ENCODE assay signal across 8 cellular contexts in the genomic region with DNA sequence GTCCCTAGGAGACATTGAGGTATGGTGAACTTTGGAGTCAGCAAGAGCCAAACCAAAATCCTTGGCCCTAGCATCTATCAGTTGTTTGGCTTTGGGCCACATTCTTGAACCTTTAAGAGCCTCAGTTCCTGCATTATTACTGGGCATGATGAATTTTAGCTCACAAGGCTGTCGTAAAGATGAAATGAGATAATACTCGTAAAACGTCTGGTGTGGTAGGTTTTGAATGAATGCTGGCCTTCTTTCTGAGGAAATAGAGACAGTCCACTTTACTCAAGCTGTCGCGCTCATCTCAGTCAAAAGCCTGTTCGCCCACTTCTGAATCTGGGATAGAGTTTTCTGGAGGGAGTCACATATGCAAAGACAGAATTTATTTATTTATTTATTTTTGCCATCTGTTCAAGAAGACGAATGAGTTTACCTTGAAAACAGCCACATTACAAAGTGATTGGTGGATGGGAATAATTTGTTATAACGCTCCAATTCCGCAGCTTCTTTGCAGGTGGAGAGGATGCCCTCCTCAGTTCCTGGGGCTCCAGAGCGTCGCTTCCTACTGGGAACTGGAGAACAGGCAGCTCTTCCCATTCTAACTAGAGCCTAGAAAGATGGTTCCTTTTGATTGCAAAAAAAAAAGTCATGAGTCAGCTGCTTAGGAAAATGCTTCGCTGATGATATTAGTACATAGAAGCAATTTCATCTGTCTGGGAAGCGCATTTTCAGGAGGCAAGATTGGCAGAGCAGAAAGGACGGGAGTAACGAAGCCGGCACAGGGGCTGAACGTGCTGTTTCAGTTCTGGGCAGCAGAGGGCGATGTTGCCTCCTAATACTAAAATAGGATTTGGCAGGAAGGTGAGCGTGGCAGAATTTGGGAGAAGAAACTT. TPM values are rescaled to one million over a fixed set of nuclear protein-coding genes. Genes with fewer than 3 reads are reported as not detected.
A peak's percentile ranks its signal among the peaks of the same experiment; 100 is the strongest.
DNase-seq lines count a peak whose midpoint lies in the region; ATAC-seq and TF ChIP-seq lines count a peak whose summit lies in the region.

No MANE protein-coding gene starts in this region.

- intact Hi-C loops in HCT116 (cut with micrococcal nuclease), result loop anchor here (2.0 to 10.0 kb wide), 4 partner anchors 150 to 1878 kb away; no protein-coding TSS in a partner anchor
- intact Hi-C loops in left colon (cut with DNase I, micrococcal nuclease), result loop anchor here in 1 of 2 donors (10.0 kb wide), 2 partner anchors 1068 to 1878 kb away; no protein-coding TSS in a partner anchor

- TF ChIP-seq POLR2A in HCT116 (IDR thresholded peaks at IDR 0.05; ENCODE audit: borderline replicate concordance, extremely low read depth, insufficient read depth, insufficient read length), result no peak

- H2AFZ ChIP-seq in HCT116 (ENCODE audit: low read depth, low read length, poor library complexity, severe bottlenecking), result peak overlapping the region; percentile 82

- H3K4me1 ChIP-seq in HCT116 (ENCODE audit: control insufficient read depth in 1 of 2, insufficient read depth in 2 of 2, low read length in 2 of 2), result peaks cover 0 to 4% of the 10 kb centered on the region in 2 experiments; a peak in 2 of 4 replicates

- H3K9me2 ChIP-seq in HCT116 (ENCODE audit: insufficient read depth), result no peaks in the 10 kb centered on the region

- ATAC-seq in HCT116 (peak; percentile 90), left colon (peak; percentile 78), GM19397 (IDR thresholded peaks at IDR 0.05; ENCODE audit: unreplicated experiment) (no peak)

- peaks cover 10% of the 10 kb centered on the region; the same call in 1 of the 2 replicates for H3K27me3 ChIP-seq in HCT116 (ENCODE audit: insufficient read depth, low read length)

- no peaks in the 10 kb centered on the region for H3K36me3 ChIP-seq in HCT116 (ENCODE audit: control insufficient read depth in 1 of 2, insufficient read depth in 2 of 2, low read length in 2 of 2)

- no peaks in the 10 kb centered on the region for H3K9me3 ChIP-seq in HCT116 (ENCODE audit: control insufficient read depth in 1 of 2, insufficient read depth in 1 of 2, low read depth in 1 of 2, low read length in 2 of 2)

- peak; percentile 61 for TF ChIP-seq RAD21 in HCT116 (IDR thresholded peaks at IDR 0.05; ENCODE audit: low read depth)

- CTCF ChIA-PET in HCT116 (lab: Charles Lee), result interaction anchor here (1.0 to 1.8 kb wide), 4 partner anchors 9 to 789 kb away, joined by 3 to 7 read pairs (median 4); no protein-coding TSS in a partner anchor

- H3K27ac ChIP-seq in HCT116 (ENCODE audit: low read depth, low read length), result no peak overlapping the region

- H3K9ac ChIP-seq in HCT116 (ENCODE audit: low read length), result no peak overlapping the region

- no peak overlapping the region for H3K4me3 ChIP-seq in HCT116 (replicated peaks in 1 of 2; ENCODE audit: low read depth in 1 of 2, low read length in 2 of 2)

- no peaks in the 10 kb centered on the region for H4K20me1 ChIP-seq in HCT116 (ENCODE audit: insufficient read depth)

- RAD21 ChIA-PET in HCT116 (lab: Charles Lee; ENCODE audit: low non-redundant PET in 1 of 2, low total read pairs in 2 of 2, uncharacterized antibody in 2 of 2, unreplicated experiment in 2 of 2), result interaction anchor here in 1 of 2 experiments (0.6 kb wide), 1 partner anchor 1875 kb away, joined by 3 read pairs; no protein-coding TSS in a partner anchor

- BruUV-seq in HCT116 (replicated peaks; lab: Mats Ljungman, UMichigan), result no TSS peak

- H3K79me2 ChIP-seq in HCT116 (ENCODE audit: insufficient read depth, low read length), result no peaks in the 10 kb centered on the region

- H3K4me2 ChIP-seq in HCT116 (ENCODE audit: low read length), result peak overlapping the region; percentile 60

- DNase-seq in DMS153 treated with DMSO at 0.1 percent for 48 hours (lab: John Stamatoyannopoulos, UW; ENCODE audit: unreplicated experiment) (peak; percentile 48), HCT116 (ENCODE audit: low read depth, low spot score) (peak; percentile 41), NCI-H2029 (lab: John Stamatoyannopoulos, UW) (peak; percentile 76), UCSD-AML1 (lab: John Stamatoyannopoulos, UW; ENCODE audit: unreplicated experiment) (peak; percentile 46), cerebellum (ENCODE audit: low spot score) (peak; percentile 69), left colon (peak in 1 of 2 donors; percentile 73)
- peak; percentile 20 to 49 for DNase-seq in stimulated activated CD4-positive, alpha-beta T cell treated with anti-CD3 and anti-CD28 coated beads, Interleukin-4, amount 100 ng/mL, for 48 hours (ENCODE audit: low read depth in 2 of 2)

- POLR2A ChIA-PET in HCT116 (lab: Charles Lee), result no interaction called here

- TF ChIP-seq CTCF in HCT116 (IDR thresholded peaks at IDR 0.05 in 2 of 3, conservative IDR thresholded peaks at IDR 0.05 in 1 of 3; ENCODE audit: borderline replicate concordance in 1 of 3, insufficient read depth in 1 of 3, low read depth in 2 of 3, low read length in 2 of 3), result peak; percentile 38 to 91 (median 86); a peak in 5 of 6 replicates

TF ChIP-seq in HCT116, 20 proteins besides CTCF, POLR2A, EP300 and RAD21:
- no peak for TF ChIP-seq ELF1 (IDR thresholded peaks at IDR 0.05; ENCODE audit: borderline replicate concordance, low read depth)

RNA-seq across cellular contexts. Expression of a gene that starts 49.9 kb away (rescaled TPM):
- total RNA-seq in HCT116 (2021; ENCODE audit: unreplicated experiment) (1.1 TPM), cerebellum (0.36 TPM), left colon (10 to 100 TPM; 31.1 to 61.6 TPM)
- polyA plus RNA-seq in HCT116 (2012), result 0.55 and 0.57 TPM in 2 replicates

Comparison
In these comparisons a context has a peak if more than half of its experiments do, and no peak if none do; other contexts are left out.
1. RNA of a gene that starts 49.9 kb away (total RNA-seq): 31.1 to 61.6 TPM in left colon; 1.1 TPM in HCT116 (single experiment) and 0.36 TPM in cerebellum (single experiment); every median in the first group is over 10 times any median in the second.